ENCODE assay signal across 20 cellular contexts in the genomic region with DNA sequence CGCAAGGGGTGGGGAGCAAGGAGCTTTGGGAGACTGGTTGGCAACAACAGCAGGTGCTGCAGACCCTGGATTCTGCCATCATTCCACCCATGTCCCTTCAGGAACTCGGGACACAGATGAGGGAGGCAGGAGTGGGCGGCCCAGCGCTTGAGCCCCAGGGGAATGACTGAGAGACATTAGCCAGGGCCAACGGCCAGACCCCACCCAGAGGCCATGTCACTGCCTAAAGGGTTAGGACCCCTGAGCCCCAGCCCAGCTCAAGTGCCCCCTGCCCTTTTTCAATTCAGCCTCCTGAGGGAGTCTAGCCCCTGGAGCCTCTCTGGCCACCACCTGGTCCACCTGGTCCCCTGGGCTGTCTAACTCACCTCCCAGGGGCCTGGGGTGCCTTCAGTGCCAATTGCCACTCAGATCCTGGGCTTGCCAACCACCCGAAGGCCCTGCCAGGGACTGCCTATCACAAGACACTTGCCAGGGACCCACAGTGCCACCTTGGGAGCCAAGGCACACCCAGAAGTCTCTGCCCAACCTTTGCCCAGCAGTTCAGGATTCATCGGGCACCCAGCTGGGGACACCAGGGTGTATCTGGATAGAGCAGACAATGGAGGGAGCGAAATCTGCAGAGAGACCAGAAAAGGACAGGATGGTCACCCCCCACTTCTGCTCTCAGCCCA. TPM values are rescaled to one million over a fixed set of nuclear protein-coding genes. Genes with fewer than 3 reads are reported as not detected.
A peak's percentile ranks its signal among the peaks of the same experiment; 100 is the strongest.
DNase-seq lines count a peak whose midpoint lies in the region; ATAC-seq, FAIRE-seq and TF ChIP-seq lines count a peak whose summit lies in the region.
"Had no signal": no experiment of that assay in that cellular context is flagged by ENCODE, and none has a peak within 500 bp of the region (broad histone marks: within the 10 kb centered on the region; RNA-seq: fewer than 3 reads in every experiment).

No MANE protein-coding gene starts in this region.

- no peaks in the 10 kb centered on the region for H3K4me1 ChIP-seq in CD8-positive, alpha-beta T cell (ENCODE audit: insufficient read depth, low read length)
- H3K4me1 ChIP-seq in endodermal cell (ENCODE audit: control insufficient read depth, insufficient read depth, low read length) (no peaks in the 10 kb centered on the region), small intestine (ENCODE audit: control insufficient read depth in 2 of 2, insufficient read depth in 1 of 2, low read depth in 1 of 2, low read length in 1 of 2) (peaks cover 0 to 6% of the 10 kb centered on the region in 2 donors)

- POLR2A ChIA-PET in activated CD4-positive, alpha-beta T cell treated with anti-CD3 and anti-CD28 coated beads, Interleukin-2, amount 10 ng/mL, durations not matched to agents 7 days and 5 days (lab: Charles Lee), result no interaction called here
- POLR2A ChIA-PET in CD8-positive, alpha-beta T cell (lab: Charles Lee), result no interaction called here

- intact Hi-C loops in CD8-positive, alpha-beta T cell (cut with DNase I, micrococcal nuclease), result loop anchor here in 1 of 2 experiments (5.0 kb wide), 1 partner anchor 98 kb away; no protein-coding TSS in a partner anchor

- H3K9me3 Mint-ChIP-seq in activated CD4-positive, alpha-beta T cell treated with anti-CD3 and anti-CD28 coated beads, Interleukin-2, amount 10 ng/mL, durations not matched to agents 7 days and 5 days, result no peaks in the 10 kb centered on the region
- no peaks in the 10 kb centered on the region for H3K9me3 Mint-ChIP-seq in CD8-positive, alpha-beta T cell
- H3K9me3 Mint-ChIP-seq in endodermal cell, result no peaks in the 10 kb centered on the region
- H3K9me3 Mint-ChIP-seq: CD14-positive monocyte had no signal

- no peak for FAIRE-seq in small intestine (lab: Jason Lieb, UNC)
- FAIRE-seq: GM12878, H54 had no signal

- CTCF ChIA-PET in activated CD4-positive, alpha-beta T cell treated with anti-CD3 and anti-CD28 coated beads, Interleukin-2, amount 10 ng/mL, durations not matched to agents 7 days and 5 days (lab: Charles Lee), result interaction anchor here (1.3 to 1.7 kb wide), 2 partner anchors 12 to 98 kb away, joined by 3 to 5 read pairs; no protein-coding TSS in a partner anchor
- CTCF ChIA-PET in CD8-positive, alpha-beta T cell (lab: Charles Lee), result interaction anchor here (1.0 to 1.6 kb wide), 4 partner anchors 10 to 28 kb away, joined by 3 to 5 read pairs (median 4); no protein-coding TSS in a partner anchor

- H3K27me3 Mint-ChIP-seq in activated CD4-positive, alpha-beta T cell treated with anti-CD3 and anti-CD28 coated beads, Interleukin-2, amount 10 ng/mL, durations not matched to agents 7 days and 5 days, result no peaks in the 10 kb centered on the region
- no peaks in the 10 kb centered on the region for H3K27me3 Mint-ChIP-seq in CD8-positive, alpha-beta T cell (ENCODE audit: low read depth)
- peaks cover 2% of the 10 kb centered on the region for H3K27me3 Mint-ChIP-seq in endodermal cell (ENCODE audit: insufficient read depth)

- H3K4me3 Mint-ChIP-seq in activated CD4-positive, alpha-beta T cell treated with anti-CD3 and anti-CD28 coated beads, Interleukin-2, amount 10 ng/mL, durations not matched to agents 7 days and 5 days, result no peak overlapping the region
- H3K4me3 Mint-ChIP-seq in CD8-positive, alpha-beta T cell, result no peak overlapping the region
- no peak overlapping the region for H3K4me3 Mint-ChIP-seq in endodermal cell
- H3K4me3 Mint-ChIP-seq: CD14-positive monocyte had no signal

- WGBS in endodermal cell (ENCODE audit: insufficient coverage in 1 of 2, insufficient read length in 1 of 2), 2 experiments, result 86 to 96% methylated on average over 8 of the region's 8 CpGs
- 56 to 71% (median 70%) methylated on average over 8 of the region's 8 CpGs for WGBS in small intestine, 3 donors

- ATAC-seq in CD8-positive, alpha-beta T cell, result no peak
- ATAC-seq: GM12878, HCT116 had no signal

- peaks cover 8% of the 10 kb centered on the region for H3K4me1 Mint-ChIP-seq in activated CD4-positive, alpha-beta T cell treated with anti-CD3 and anti-CD28 coated beads, Interleukin-2, amount 10 ng/mL, durations not matched to agents 7 days and 5 days
- H3K4me1 Mint-ChIP-seq in CD8-positive, alpha-beta T cell (ENCODE audit: low read depth), result peaks cover 10% of the 10 kb centered on the region
- H3K4me1 Mint-ChIP-seq in endodermal cell, result no peaks in the 10 kb centered on the region
- H3K4me1 Mint-ChIP-seq: CD14-positive monocyte had no signal

- H3K9ac ChIP-seq in endodermal cell (ENCODE audit: extremely low read depth, low read length, poor library complexity, severe bottlenecking), result no peak overlapping the region
- H3K9ac ChIP-seq: GM23248 had no signal

- no peak overlapping the region for H3K4me3 ChIP-seq in CD8-positive, alpha-beta T cell (ENCODE audit: low read depth, low read length)
- H3K4me3 ChIP-seq in endodermal cell (ENCODE audit: low read length), result no peak overlapping the region
- no peak overlapping the region for H3K4me3 ChIP-seq in small intestine (ENCODE audit: low read depth in 1 of 2, low read length in 2 of 2)
- H3K4me3 ChIP-seq: GM12878, GM23248 had no signal

- peaks cover 44% of the 10 kb centered on the region for H3K36me3 ChIP-seq in CD8-positive, alpha-beta T cell (ENCODE audit: insufficient read depth, low read length)
- H3K36me3 ChIP-seq in endodermal cell (ENCODE audit: control insufficient read depth, insufficient read depth, low read length) (no peaks in the 10 kb centered on the region), small intestine (ENCODE audit: control insufficient read depth in 2 of 2, insufficient read depth in 2 of 2, low read length in 2 of 2) (no peaks in the 10 kb centered on the region)

- peak overlapping the region; percentile 43 for H3K27ac Mint-ChIP-seq in activated CD4-positive, alpha-beta T cell treated with anti-CD3 and anti-CD28 coated beads, Interleukin-2, amount 10 ng/mL, durations not matched to agents 7 days and 5 days
- H3K27ac Mint-ChIP-seq in CD8-positive, alpha-beta T cell, result peak overlapping the region; percentile 75
- no peak overlapping the region for H3K27ac Mint-ChIP-seq in endodermal cell

- no peak for TF ChIP-seq CTCF in CD8-positive, alpha-beta T cell (IDR thresholded peaks at IDR 0.05)
- no peak for TF ChIP-seq CTCF in endodermal cell (conservative IDR thresholded peaks at IDR 0.05)

- no peaks in the 10 kb centered on the region for H3K27me3 ChIP-seq in CD8-positive, alpha-beta T cell (ENCODE audit: insufficient read depth, low read length)
- H3K27me3 ChIP-seq in endodermal cell (ENCODE audit: control insufficient read depth, insufficient read depth, low read length, poor library complexity, severe bottlenecking) (no peaks in the 10 kb centered on the region), small intestine (ENCODE audit: control insufficient read depth in 2 of 2, insufficient read depth in 2 of 2, low read length in 2 of 2) (no peaks in the 10 kb centered on the region)

- no peak for DNase-seq in activated CD4-positive, alpha-beta T cell treated with anti-CD3 and anti-CD28 coated beads, Interleukin-2, amount 10 ng/mL, durations not matched to agents 7 days and 5 days
- no peak for DNase-seq in activated CD4-positive, alpha-beta T cell treated with anti-CD3 and anti-CD28 coated beads for 48 hours
- no peak for DNase-seq in CD8-positive, alpha-beta T cell
- peak; percentile 24 for DNase-seq in endodermal cell
- DNase-seq in small intestine, result peak; percentile 89
- no peak for DNase-seq in NCI-H1105 treated with DMSO at 0.1 percent for 48 hours (lab: John Stamatoyannopoulos, UW)
- no peak for DNase-seq in NCI-H2196 treated with DMSO at 0.1 percent for 48 hours (lab: John Stamatoyannopoulos, UW; ENCODE audit: unreplicated experiment)
- DNase-seq: Calu3, DMS 273 treated with DMSO at 0.1 percent for 48 hours, DMS79, IMR-90 had no signal

- H3K36me3 Mint-ChIP-seq in activated CD4-positive, alpha-beta T cell treated with anti-CD3 and anti-CD28 coated beads, Interleukin-2, amount 10 ng/mL, durations not matched to agents 7 days and 5 days (ENCODE audit: low read depth), result peaks cover 47% of the 10 kb centered on the region
- peaks cover 83% of the 10 kb centered on the region for H3K36me3 Mint-ChIP-seq in CD8-positive, alpha-beta T cell
- H3K36me3 Mint-ChIP-seq in endodermal cell (ENCODE audit: low read depth), result no peaks in the 10 kb centered on the region

- H3K9me3 ChIP-seq in CD8-positive, alpha-beta T cell (ENCODE audit: low read length), result no peaks in the 10 kb centered on the region
- H3K9me3 ChIP-seq in endodermal cell (ENCODE audit: control insufficient read depth, low read length) (no peaks in the 10 kb centered on the region), small intestine (ENCODE audit: control insufficient read depth, low read depth) (no peaks in the 10 kb centered on the region)

- H3K27ac ChIP-seq in CD8-positive, alpha-beta T cell (ENCODE audit: low read depth, low read length), result no peak overlapping the region
- H3K27ac ChIP-seq in endodermal cell (ENCODE audit: low read depth, low read length), result no peak overlapping the region
- H3K27ac ChIP-seq in small intestine (ENCODE audit: low read depth in 1 of 2, low read length in 1 of 2), result peak overlapping the region in 1 of 2 donors; percentile 54
- H3K27ac ChIP-seq: 22Rv1, GM23248 had no signal

RNA-seq across cellular contexts. Expression of gene MFNG, which starts 16.6 kb away (rescaled TPM):
- total RNA-seq in activated CD4-positive, alpha-beta T cell treated with anti-CD3 and anti-CD28 coated beads, Interleukin-2, amount 10 ng/mL, durations not matched to agents 7 days and 5 days, result 100 to 1,000 TPM; 218 to 219 TPM
- 10 to 100 TPM; 63.2 to 63.9 TPM for total RNA-seq in CD8-positive, alpha-beta T cell
- 1 to 10 TPM; 1.9 to 6.6 TPM for total RNA-seq in endodermal cell
- 25.3 TPM for polyA plus RNA-seq in endodermal cell (2013, experiment 1 of 2)
- 22.9 TPM for polyA plus RNA-seq in endodermal cell (2013, experiment 2 of 2)
- 10 to 100 TPM; 19.2 to 21.3 (median 20.5) TPM for polyA plus RNA-seq in small intestine
- total RNA-seq: A673, GM23248, IMR-90 had no signal
- polyA plus RNA-seq: BJ, GM23248 had no signal

RNA-seq across cellular contexts. Expression of gene ELFN2, which starts 42.3 kb away (rescaled TPM):
- total RNA-seq in activated CD4-positive, alpha-beta T cell treated with anti-CD3 and anti-CD28 coated beads, Interleukin-2, amount 10 ng/mL, durations not matched to agents 7 days and 5 days, result under 1 TPM; 0.10 to 0.23 TPM
- not detected for total RNA-seq in CD8-positive, alpha-beta T cell
- under 1 TPM; 0.40 to 0.46 TPM for total RNA-seq in endodermal cell
- polyA plus RNA-seq in endodermal cell (2013, experiment 1 of 2), result 2.1 TPM
- polyA plus RNA-seq in endodermal cell (2013, experiment 2 of 2), result 1.7 TPM
- under 1 TPM in 1 of 3 donors, not detected in 2; 0.16 TPM for polyA plus RNA-seq in small intestine
- total RNA-seq: A673, G401 had no signal
- polyA plus RNA-seq: CD14-positive monocyte had no signal

RNA-seq across cellular contexts. Expression of gene CARD10, which starts 49.7 kb away (rescaled TPM):
- not detected for total RNA-seq in activated CD4-positive, alpha-beta T cell treated with anti-CD3 and anti-CD28 coated beads, Interleukin-2, amount 10 ng/mL, durations not matched to agents 7 days and 5 days
- under 1 TPM in 1 of 2 experiments, not detected in 1; 0.19 TPM for total RNA-seq in CD8-positive, alpha-beta T cell
- 10 to 100 TPM; 20.3 to 24.4 TPM for total RNA-seq in endodermal cell
- 4.8 TPM for polyA plus RNA-seq in endodermal cell (2013, experiment 1 of 2)
- 6.1 TPM for polyA plus RNA-seq in endodermal cell (2013, experiment 2 of 2)
- polyA plus RNA-seq in small intestine, result 100 to 1,000 TPM in 2 of 3 donors, 10 to 100 TPM in 1; 48.2 to 129 (median 129) TPM
- polyA plus RNA-seq: CD14-positive monocyte had no signal

Comparison
In these comparisons a context has a peak if more than half of its experiments do, and no peak if none do; other contexts are left out.
1. DNase-seq: peak in endodermal cell (single experiment) and small intestine (single experiment); none in activated CD4-positive, alpha-beta T cell treated with anti-CD3 and anti-CD28 coated beads, Interleukin-2, amount 10 ng/mL, durations not matched to agents 7 days and 5 days (single experiment), activated CD4-positive, alpha-beta T cell treated with anti-CD3 and anti-CD28 coated beads for 48 hours (single experiment), CD8-positive, alpha-beta T cell (0 of 7), NCI-H1105 treated with DMSO at 0.1 percent for 48 hours (single experiment) and NCI-H2196 treated with DMSO at 0.1 percent for 48 hours (single experiment).
2. RNA of gene MFNG, which starts 16.6 kb away (total RNA-seq): 218 to 219 TPM in activated CD4-positive, alpha-beta T cell treated with anti-CD3 and anti-CD28 coated beads, Interleukin-2, amount 10 ng/mL, durations not matched to agents 7 days and 5 days and 63.2 to 63.9 TPM in CD8-positive, alpha-beta T cell; 1.9 to 6.6 TPM in endodermal cell; every median in the first group is over 4 times any median in the second.
3. RNA of gene CARD10, which starts 49.7 kb away (total RNA-seq): 20.3 to 24.4 TPM in endodermal cell; 0.19 TPM in CD8-positive, alpha-beta T cell and not detected in activated CD4-positive, alpha-beta T cell treated with anti-CD3 and anti-CD28 coated beads, Interleukin-2, amount 10 ng/mL, durations not matched to agents 7 days and 5 days; every median in the first group is over 10 times any median in the second.